In the genomic region with DNA sequence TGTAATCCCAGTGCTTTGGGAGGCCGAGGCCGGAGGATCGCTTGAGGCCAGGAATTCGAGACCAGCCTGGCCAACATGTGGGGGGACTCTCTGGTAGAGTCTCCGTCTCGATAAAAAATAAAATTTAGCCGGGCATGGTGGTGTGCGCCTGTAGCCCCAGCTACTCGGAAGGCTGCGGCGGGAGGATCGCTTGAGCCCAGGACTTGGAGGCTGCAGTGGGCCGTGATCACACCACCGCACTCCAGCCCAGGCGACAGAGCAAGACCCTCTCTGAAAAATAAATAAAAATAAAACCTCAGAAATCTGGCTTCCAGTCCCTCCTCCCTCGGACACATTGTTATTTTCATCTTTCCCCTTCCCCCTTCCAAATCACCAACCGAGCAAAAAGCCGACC, we compare ENCODE assay signal across 6 cellular contexts. TPM values are rescaled to one million over a fixed set of nuclear protein-coding genes. Genes with fewer than 3 reads are reported as not detected.
DNase-seq lines count a peak whose midpoint lies in the region; ATAC-seq and TF ChIP-seq lines count a peak whose summit lies in the region.

No MANE protein-coding gene starts in this region.

- H3K27me3 ChIP-seq in Loucy (ENCODE audit: insufficient read depth, low read length, poor library complexity, severe bottlenecking) (no peaks in the 10 kb centered on the region), esophagus squamous epithelium (no peaks in the 10 kb centered on the region)

- H3K9me3 Mint-ChIP-seq in stimulated activated effector memory CD8-positive, alpha-beta T cell treated with anti-CD3 and anti-CD28 coated beads, Interleukin-12 subunit alpha, Interleukin-12 subunit beta, amount 100 ng/mL, for 72 hours, result no peaks in the 10 kb centered on the region

- peaks cover 67% of the 10 kb centered on the region for H3K79me2 ChIP-seq in Loucy (ENCODE audit: insufficient read depth, low read length)

- H3K36me3 ChIP-seq in Loucy (ENCODE audit: insufficient read depth, low read length) (peaks cover 19% of the 10 kb centered on the region; the same call in 1 of the 2 replicates), esophagus squamous epithelium (peaks cover 13 to 64% (median 22%) of the 10 kb centered on the region in 3 donors)

- H3K9me3 ChIP-seq in Loucy (ENCODE audit: insufficient read depth, low read depth, low read length) (no peaks in the 10 kb centered on the region), esophagus squamous epithelium (no peaks in the 10 kb centered on the region)

- H3F3A ChIP-seq in Loucy (ENCODE audit: low read depth), result no peaks in the 10 kb centered on the region

- no peak for DNase-seq in esophagus squamous epithelium (lab: John Stamatoyannopoulos, UW)
- DNase-seq in stimulated activated effector memory CD8-positive, alpha-beta T cell treated with anti-CD3 and anti-CD28 coated beads, Interleukin-12 subunit alpha, Interleukin-12 subunit beta, amount 100 ng/mL, for 72 hours (ENCODE audit: low spot score in 2 of 2), result no peak

- peak overlapping the region; percentile 100 for H3K27ac Mint-ChIP-seq in stimulated activated effector memory CD8-positive, alpha-beta T cell treated with anti-CD3 and anti-CD28 coated beads, Interleukin-12 subunit alpha, Interleukin-12 subunit beta, amount 100 ng/mL, for 72 hours

- peaks cover 39% of the 10 kb centered on the region for H3K4me1 Mint-ChIP-seq in stimulated activated effector memory CD8-positive, alpha-beta T cell treated with anti-CD3 and anti-CD28 coated beads, Interleukin-12 subunit alpha, Interleukin-12 subunit beta, amount 100 ng/mL, for 72 hours

- H3K4me3 ChIP-seq in Loucy (ENCODE audit: low read length, poor library complexity, severe bottlenecking) (peak overlapping the region; percentile 96), esophagus squamous epithelium (peak overlapping the region; percentile 49 to 82 (median 74))

- H3K4me1 ChIP-seq in Loucy (ENCODE audit: insufficient read depth, low read length, poor library complexity, severe bottlenecking) (peaks cover 27% of the 10 kb centered on the region), esophagus squamous epithelium (peaks cover 27 to 54% (median 29%) of the 10 kb centered on the region in 3 donors)

- TF ChIP-seq CTCF in Loucy (conservative IDR thresholded peaks at IDR 0.05; ENCODE audit: low read length), result no peak
- no peak for TF ChIP-seq CTCF in esophagus squamous epithelium (IDR thresholded peaks at IDR 0.05)

- peak overlapping the region; percentile 93 for H3K4me2 ChIP-seq in Loucy (ENCODE audit: low read depth, low read length, poor library complexity, severe bottlenecking)

- H3K9me2 ChIP-seq in Loucy (replicated peaks; ENCODE audit: low read depth, low read length), result no peaks in the 10 kb centered on the region

- no peak for TF ChIP-seq POLR2A in esophagus squamous epithelium (IDR thresholded peaks at IDR 0.05)

- H4K20me1 ChIP-seq in Loucy (ENCODE audit: insufficient read depth, low read length, poor library complexity, severe bottlenecking), result peaks cover 11% of the 10 kb centered on the region

- peak overlapping the region; percentile 95 for H3K4me3 Mint-ChIP-seq in stimulated activated effector memory CD8-positive, alpha-beta T cell treated with anti-CD3 and anti-CD28 coated beads, Interleukin-12 subunit alpha, Interleukin-12 subunit beta, amount 100 ng/mL, for 72 hours

- peak overlapping the region; percentile 91 to 99 (median 98) for H3K27ac ChIP-seq in esophagus squamous epithelium

- H3K36me3 Mint-ChIP-seq in stimulated activated effector memory CD8-positive, alpha-beta T cell treated with anti-CD3 and anti-CD28 coated beads, Interleukin-12 subunit alpha, Interleukin-12 subunit beta, amount 100 ng/mL, for 72 hours, result peaks cover 84% of the 10 kb centered on the region

- H2AFZ ChIP-seq in Loucy (ENCODE audit: low read length), result peak overlapping the region; percentile 75

- WGBS in esophagus squamous epithelium, 2 donors, result 0% methylated on average over 15 of the region's 18 CpGs; no CpG with 5 or more reads in 1 of the 2 donors

- peak overlapping the region; percentile 86 for H3K9ac ChIP-seq in Loucy (ENCODE audit: low read depth, low read length, poor library complexity, severe bottlenecking)

- peak; percentile 5 for ATAC-seq in GM18498 (IDR thresholded peaks at IDR 0.05; ENCODE audit: unreplicated experiment)
- peak; percentile 35 for ATAC-seq in stimulated activated effector memory CD8-positive, alpha-beta T cell treated with anti-CD3 and anti-CD28 coated beads, Interleukin-12 subunit alpha, Interleukin-12 subunit beta, amount 100 ng/mL, for 72 hours
- no peak for ATAC-seq in HG02763 (IDR thresholded peaks at IDR 0.05; ENCODE audit: unreplicated experiment)
- ATAC-seq in GM19455 (IDR thresholded peaks at IDR 0.05; ENCODE audit: unreplicated experiment), result no peak

- intact Hi-C loops in esophagus squamous epithelium (cut with DNase I), result loop anchor here (10.0 kb wide), 1 partner anchor 61 kb away; the partner anchor contains the start of gene ZNF575

RNA-seq across cellular contexts. Expression of gene IRGQ, which starts 0.3 kb away (rescaled TPM):
- total RNA-seq in esophagus squamous epithelium, result 10 to 100 TPM in 3 of 4 donors, 1 to 10 TPM in 1; 9.6 to 18.4 (median 15.1) TPM

RNA-seq across cellular contexts. Expression of gene ZNF576, which starts 0.8 kb away (rescaled TPM):
- 10 to 100 TPM in 2 of 4 donors, 1 to 10 TPM in 2; 4.2 to 16.8 (median 10.0) TPM for total RNA-seq in esophagus squamous epithelium

RNA-seq across cellular contexts. Expression of gene SRRM5, which starts 16.3 kb away (rescaled TPM):
- under 1 TPM in 1 of 4 donors, not detected in 3; 0.38 TPM for total RNA-seq in esophagus squamous epithelium

RNA-seq across cellular contexts. Expression of gene PINLYP, which starts 20.0 kb away (rescaled TPM):
- 10 to 100 TPM in 2 of 4 donors, 1 to 10 TPM in 2; 1.9 to 23.3 (median 9.3) TPM for total RNA-seq in esophagus squamous epithelium

RNA-seq across cellular contexts. Expression of gene XRCC1, which starts 20.3 kb away (rescaled TPM):
- 10 to 100 TPM; 12.3 to 23.8 (median 18.6) TPM for total RNA-seq in esophagus squamous epithelium

Comparison
In these comparisons a context has a peak if more than half of its experiments do, and no peak if none do; other contexts are left out.
1. ATAC-seq: peak in GM18498 (single experiment) and stimulated activated effector memory CD8-positive, alpha-beta T cell treated with anti-CD3 and anti-CD28 coated beads, Interleukin-12 subunit alpha, Interleukin-12 subunit beta, amount 100 ng/mL, for 72 hours (single experiment); none in HG02763 (single experiment) and GM19455 (single experiment).